ENCODE assay signal across 1 cellular context in genomic region chr5:176646707-176647029, GRCh38.
TF ChIP-seq lines count a peak whose summit lies in the region.

No MANE protein-coding gene starts in this region.

TF ChIP-seq in SK-N-SH, 30 proteins besides CTCF, POLR2A, EP300 and RAD21 (continued from another document):
- TF ChIP-seq, protein P1, sequence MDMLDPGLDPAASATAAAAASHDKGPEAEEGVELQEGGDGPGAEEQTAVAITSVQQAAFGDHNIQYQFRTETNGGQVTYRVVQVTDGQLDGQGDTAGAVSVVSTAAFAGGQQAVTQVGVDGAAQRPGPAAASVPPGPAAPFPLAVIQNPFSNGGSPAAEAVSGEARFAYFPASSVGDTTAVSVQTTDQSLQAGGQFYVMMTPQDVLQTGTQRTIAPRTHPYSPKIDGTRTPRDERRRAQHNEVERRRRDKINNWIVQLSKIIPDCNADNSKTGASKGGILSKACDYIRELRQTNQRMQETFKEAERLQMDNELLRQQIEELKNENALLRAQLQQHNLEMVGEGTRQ (IDR thresholded peaks at IDR 0.05; ENCODE audit: borderline replicate concordance, low read depth, low read length), result no peak
- TF ChIP-seq ZBTB33 (IDR thresholded peaks at IDR 0.05; ENCODE audit: borderline replicate concordance, low read depth) (no peak), GATA2 (CRISPR knock-in tag; IDR thresholded peaks at IDR 0.05) (no peak), SMC3 (IDR thresholded peaks at IDR 0.05; ENCODE audit: low read depth, low read length) (no peak), RXRA (IDR thresholded peaks at IDR 0.05; ENCODE audit: borderline replicate concordance, low read depth) (no peak)
- TF ChIP-seq, protein P2, sequence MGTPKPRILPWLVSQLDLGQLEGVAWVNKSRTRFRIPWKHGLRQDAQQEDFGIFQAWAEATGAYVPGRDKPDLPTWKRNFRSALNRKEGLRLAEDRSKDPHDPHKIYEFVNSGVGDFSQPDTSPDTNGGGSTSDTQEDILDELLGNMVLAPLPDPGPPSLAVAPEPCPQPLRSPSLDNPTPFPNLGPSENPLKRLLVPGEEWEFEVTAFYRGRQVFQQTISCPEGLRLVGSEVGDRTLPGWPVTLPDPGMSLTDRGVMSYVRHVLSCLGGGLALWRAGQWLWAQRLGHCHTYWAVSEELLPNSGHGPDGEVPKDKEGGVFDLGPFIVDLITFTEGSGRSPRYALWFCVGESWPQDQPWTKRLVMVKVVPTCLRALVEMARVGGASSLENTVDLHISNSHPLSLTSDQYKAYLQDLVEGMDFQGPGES (IDR thresholded peaks at IDR 0.05; ENCODE audit: low read depth, low read length), result no peak
